12 cellular contexts compared by ENCODE assay signal in the genomic region with DNA sequence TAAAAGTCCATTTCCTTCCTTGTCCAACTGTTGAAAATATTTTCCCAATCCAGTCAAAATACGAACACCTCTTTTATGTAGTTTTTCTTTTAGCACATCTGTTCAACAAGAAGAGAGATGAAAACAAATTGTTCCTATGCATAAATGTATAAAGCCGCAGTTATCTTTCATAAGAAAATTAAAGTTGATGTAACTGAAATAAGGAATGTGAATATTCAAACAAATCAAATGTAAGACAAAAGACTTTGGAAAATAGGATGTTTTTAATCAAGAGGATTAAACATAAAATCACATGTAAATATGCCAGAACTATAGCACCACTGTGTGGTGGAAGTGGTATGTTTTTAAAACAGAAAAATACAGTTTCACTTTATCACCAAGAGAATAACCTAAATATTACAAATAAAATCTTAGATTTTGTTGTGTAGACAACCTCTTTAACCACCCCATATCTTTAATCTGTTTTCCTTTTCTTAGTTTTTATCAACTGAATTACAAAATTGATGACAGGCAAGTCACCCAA.
A peak's percentile ranks its signal among the peaks of the same experiment; 100 is the strongest.
DNase-seq lines count a peak whose midpoint lies in the region; ATAC-seq, FAIRE-seq and TF ChIP-seq lines count a peak whose summit lies in the region.
"Had no signal": no experiment of that assay in that cellular context is flagged by ENCODE, and none has a peak within 500 bp of the region (broad histone marks: within the 10 kb centered on the region; RNA-seq: fewer than 3 reads in every experiment).

No MANE protein-coding gene starts in this region.

- DNase-seq in NCI-H1105 treated with DMSO at 0.1 percent for 48 hours (lab: John Stamatoyannopoulos, UW) (peak; percentile 17), NCI-H1105 (lab: John Stamatoyannopoulos, UW) (no peak), NCI-H69 (lab: John Stamatoyannopoulos, UW) (peak; percentile 25), retinal pigment epithelial cell (ENCODE audit: low read depth) (no peak)
- no peak for DNase-seq in activated CD4-positive, alpha-beta T cell treated with anti-CD3 and anti-CD28 coated beads, Interleukin-2, amount 50 U/mL, for 4 hours
- DNase-seq: activated CD4-positive, CD25-positive, alpha-beta regulatory T cell treated with anti-CD3 and anti-CD28 coated beads, Interleukin-2, amount 50 U/mL, for 72 hours; adrenal gland; NCI-H2029 treated with DMSO at 0.1 percent for 48 hours had no signal

- H3K4me3 ChIP-seq in retinal pigment epithelial cell (ENCODE audit: low read length) = no peak overlapping the region
- H3K4me3 ChIP-seq: adrenal gland, tibial nerve had no signal

- FAIRE-seq in endometrium (lab: Jason Lieb, UNC) = peak; percentile 96

- peak; percentile 36 for TF ChIP-seq CTCF in retinal pigment epithelial cell (conservative IDR thresholded peaks at IDR 0.05; ENCODE audit: low read depth, low read length)

- ATAC-seq in GM19324 (IDR thresholded peaks at IDR 0.05; ENCODE audit: low FRiP score, unreplicated experiment) (no peak), HG03039 (IDR thresholded peaks at IDR 0.05; ENCODE audit: unreplicated experiment) (no peak)

Comparison
In these comparisons a context has a peak if more than half of its experiments do, and no peak if none do; other contexts are left out.
1. DNase-seq: peak in NCI-H1105 treated with DMSO at 0.1 percent for 48 hours (single experiment) and NCI-H69 (single experiment); none in NCI-H1105 (single experiment), retinal pigment epithelial cell (single experiment) and activated CD4-positive, alpha-beta T cell treated with anti-CD3 and anti-CD28 coated beads, Interleukin-2, amount 50 U/mL, for 4 hours (0 of 2).